ENCODE assay signal across 1 cellular context in genomic region chr14:105489607-105490317, GRCh38.
TF ChIP-seq lines count a peak whose summit lies in the region.

No MANE protein-coding gene starts in this region.

TF ChIP-seq in H1, 55 proteins besides CTCF, POLR2A, EP300 and RAD21:
- TF ChIP-seq ZNF274 (IDR thresholded peaks at IDR 0.05; ENCODE audit: borderline replicate concordance, extremely low read depth, low read length) (no peak), NANOG (IDR thresholded peaks at IDR 0.05; ENCODE audit: insufficient read depth, low read depth, low read length, poor library complexity, severe bottlenecking) (no peak), KDM1A (IDR thresholded peaks at IDR 0.05; ENCODE audit: borderline replicate concordance, low read length) (no peak), TBP (IDR thresholded peaks at IDR 0.05; ENCODE audit: low read depth, low read length) (0 out of 2 replicates have a peak, but pooled peaks have one; percentile 43), E2F6 (IDR thresholded peaks at IDR 0.05) (no peak; the same call in 1 of the 2 replicates), RBBP5 (IDR thresholded peaks at IDR 0.05; ENCODE audit: borderline replicate concordance, low read depth, low read length) (no peak), SP4 (IDR thresholded peaks at IDR 0.05; ENCODE audit: low read length) (no peak), PHF8 (conservative IDR thresholded peaks at IDR 0.05; ENCODE audit: low read depth, low read length) (0 out of 2 replicates have a peak, but pooled peaks have one; percentile 2), JUN (IDR thresholded peaks at IDR 0.05; ENCODE audit: low read depth, low read length) (no peak), CTBP2 (IDR thresholded peaks at IDR 0.05; ENCODE audit: borderline replicate concordance, insufficient read depth, insufficient read length, low read length) (no peak), ASH2L (IDR thresholded peaks at IDR 0.05; ENCODE audit: low read length) (peak; percentile 49), POLR2AphosphoS5 (IDR thresholded peaks at IDR 0.05; ENCODE audit: low read depth, low read length) (no peak), RXRA (IDR thresholded peaks at IDR 0.05; ENCODE audit: insufficient read depth, low read depth, low read length) (no peak), SIRT6 (IDR thresholded peaks at IDR 0.05; ENCODE audit: low read length) (no peak), GABPA (IDR thresholded peaks at IDR 0.05; ENCODE audit: borderline replicate concordance, insufficient read depth, low read length) (no peak; the same call in 1 of the 2 replicates), CREB1 (IDR thresholded peaks at IDR 0.05) (no peak), YY1 (IDR thresholded peaks at IDR 0.05; ENCODE audit: low read depth, low read length) (peak; percentile 68; the same call in 1 of the 2 replicates), BACH1 (IDR thresholded peaks at IDR 0.05; ENCODE audit: low read length) (peak; percentile 54; the same call in 1 of the 2 replicates), FOSL1 (IDR thresholded peaks at IDR 0.05; ENCODE audit: insufficient read depth, low read depth, low read length) (no peak), CEBPB (IDR thresholded peaks at IDR 0.05; ENCODE audit: low read depth, low read length) (no peak), BCL11A (IDR thresholded peaks at IDR 0.05; ENCODE audit: low read depth in 2 of 2, low read length in 2 of 2) (no peak), SIX5 (IDR thresholded peaks at IDR 0.05; ENCODE audit: low read depth, low read length) (no peak), HDAC2 (IDR thresholded peaks at IDR 0.05; ENCODE audit: borderline replicate concordance in 1 of 2, low read depth in 2 of 2, low read length in 2 of 2) (no peak), ATF2 (IDR thresholded peaks at IDR 0.05; ENCODE audit: low read length) (no peak), HDAC6 (IDR thresholded peaks at IDR 0.05; ENCODE audit: low read depth, low read length) (no peak), MAFK (IDR thresholded peaks at IDR 0.05; ENCODE audit: low read depth, low read length) (no peak), CHD2 (IDR thresholded peaks at IDR 0.05; ENCODE audit: low read length) (0 out of 2 replicates have a peak, but pooled peaks have one; percentile 30), KDM5A (IDR thresholded peaks at IDR 0.05; ENCODE audit: low read length) (no peak), SUZ12 (IDR thresholded peaks at IDR 0.05; ENCODE audit: low read length) (no peak), USF2 (IDR thresholded peaks at IDR 0.05; ENCODE audit: low read length) (no peak), TAF1 (IDR thresholded peaks at IDR 0.05; ENCODE audit: low read depth, low read length) (no peak; the same call in 1 of the 2 replicates), MAX (IDR thresholded peaks at IDR 0.05) (peak; percentile 30; the same call in 1 of the 2 replicates), CBX8 (IDR thresholded peaks at IDR 0.05; ENCODE audit: borderline replicate concordance, low read depth, low read length) (no peak), SP1 (IDR thresholded peaks at IDR 0.05; ENCODE audit: low read depth, low read length) (peak; percentile 62), NRF1 (IDR thresholded peaks at IDR 0.05; ENCODE audit: low read depth, low read length) (no peak), SIN3A (conservative IDR thresholded peaks at IDR 0.05 in 1 of 2, IDR thresholded peaks at IDR 0.05 in 1 of 2; ENCODE audit: low read depth in 1 of 2, low read length in 2 of 2) (peak in 1 of 2 experiments; percentile 64; a peak in 1 of 4 replicates), EGR1 (IDR thresholded peaks at IDR 0.05; ENCODE audit: borderline replicate concordance, low read depth, low read length) (no peak), JUND (IDR thresholded peaks at IDR 0.05; ENCODE audit: low read length) (no peak), TEAD4 (IDR thresholded peaks at IDR 0.05; ENCODE audit: low read depth, low read length) (peak; percentile 69), POU5F1 (IDR thresholded peaks at IDR 0.05; ENCODE audit: low read depth, low read length) (no peak), CHD1 (IDR thresholded peaks at IDR 0.05; ENCODE audit: low read depth, low read length) (no peak), EZH2 (IDR thresholded peaks at IDR 0.05; ENCODE audit: low read depth, low read length, severe bottlenecking) (no peak), RFX5 (IDR thresholded peaks at IDR 0.05; ENCODE audit: borderline replicate concordance, low read depth, low read length) (no peak), BRCA1 (IDR thresholded peaks at IDR 0.05; ENCODE audit: low read depth, low read length) (no peak), ATF3 (IDR thresholded peaks at IDR 0.05; ENCODE audit: insufficient read depth, low read depth, low read length) (no peak), SAP30 (IDR thresholded peaks at IDR 0.05; ENCODE audit: insufficient read depth, insufficient replicate concordance, low read length) (no peak), CHD7 (IDR thresholded peaks at IDR 0.05; ENCODE audit: insufficient replicate concordance, low read length) (no peak), SRF (IDR thresholded peaks at IDR 0.05; ENCODE audit: low read depth, low read length) (no peak), KDM4A (IDR thresholded peaks at IDR 0.05; ENCODE audit: low read depth, low read length, severe bottlenecking) (no peak), GTF2F1 (IDR thresholded peaks at IDR 0.05; ENCODE audit: borderline replicate concordance, low read depth, low read length) (no peak), SP2 (IDR thresholded peaks at IDR 0.05; ENCODE audit: low read length) (no peak), TAF7 (optimal IDR thresholded peaks at IDR 0.05; ENCODE audit: borderline replicate concordance, low read depth, low read length) (no peak), CBX5 (IDR thresholded peaks at IDR 0.05; ENCODE audit: low read depth, low read length) (no peak), RNF2 (IDR thresholded peaks at IDR 0.05; ENCODE audit: borderline replicate concordance, low read depth, low read length, missing control alignments, poor library complexity, severe bottlenecking) (no peak), TCF12 (IDR thresholded peaks at IDR 0.05; ENCODE audit: low read depth, low read length) (no peak)
